ENCODE assay signal across 8 cellular contexts in the genomic region with DNA sequence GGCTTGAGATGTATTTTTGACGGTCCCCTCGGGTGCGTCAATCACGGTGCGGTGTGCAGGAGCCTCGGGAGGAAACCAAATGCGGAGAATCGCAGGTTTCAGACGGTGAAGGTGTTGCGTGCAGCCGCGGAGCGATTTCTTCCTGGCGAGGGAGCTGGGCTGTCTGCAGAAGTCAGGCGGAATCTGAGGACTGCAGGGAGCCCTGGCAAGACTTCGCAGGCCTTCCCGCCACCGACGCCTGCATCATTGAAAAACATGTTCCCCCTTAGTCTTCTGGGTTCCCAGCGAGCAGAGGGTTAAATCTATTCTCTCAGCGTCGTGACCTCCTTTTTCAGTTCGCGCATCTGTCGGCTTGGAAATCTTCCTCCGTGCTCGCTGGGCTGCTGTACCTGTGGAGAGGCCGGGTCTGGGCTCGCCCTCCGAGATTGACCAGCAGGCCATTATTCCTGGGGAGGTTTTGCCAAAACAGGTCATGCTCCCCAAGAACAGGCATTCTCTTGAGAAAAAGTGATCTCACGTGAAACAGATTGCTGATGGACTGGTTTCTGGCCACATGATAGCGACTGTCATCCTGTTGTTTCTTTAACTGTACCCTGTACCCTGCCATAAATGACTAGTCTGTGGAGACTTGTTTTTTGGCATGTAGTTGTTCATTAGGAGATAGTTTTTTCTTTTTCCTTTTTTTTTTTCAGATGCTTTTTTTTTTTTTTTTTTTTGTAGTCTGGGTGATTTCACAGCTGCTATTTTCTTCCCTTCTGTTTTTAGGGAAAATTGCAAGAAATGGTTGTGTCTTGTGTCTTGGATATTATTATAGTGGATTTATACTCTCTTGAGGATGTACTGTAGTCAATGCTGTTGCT. TPM values are rescaled to one million over a fixed set of nuclear protein-coding genes. Genes with fewer than 3 reads are reported as not detected.
DNase-seq lines count a peak whose midpoint lies in the region; ATAC-seq, FAIRE-seq and TF ChIP-seq lines count a peak whose summit lies in the region.

No MANE protein-coding gene starts in this region.

- H3K27ac Mint-ChIP-seq in T-helper 17 cell, result peak overlapping the region; percentile 95

- H3K4me1 Mint-ChIP-seq in T-helper 17 cell, result peaks cover 46% of the 10 kb centered on the region

- peak overlapping the region; percentile 12 to 45 for H3K4me3 ChIP-seq in body of pancreas
- peak overlapping the region; percentile 69 to 73 for H3K4me3 ChIP-seq in kidney (ENCODE audit: low read length in 2 of 2)

- no peaks in the 10 kb centered on the region for H3K36me3 ChIP-seq in body of pancreas (replicated peaks in 1 of 2; ENCODE audit: insufficient read depth in 1 of 2, low read depth in 2 of 2)
- no peaks in the 10 kb centered on the region for H3K36me3 ChIP-seq in kidney (ENCODE audit: control insufficient read depth in 1 of 2, insufficient read depth in 2 of 2, low read length in 2 of 2)

- ATAC-seq in T-helper 17 cell (peak; percentile 48), body of pancreas (peak; percentile 30), GM19452 (IDR thresholded peaks at IDR 0.05; ENCODE audit: unreplicated experiment) (no peak)

- no peaks in the 10 kb centered on the region for H3K36me3 Mint-ChIP-seq in T-helper 17 cell (ENCODE audit: low read depth)

- peak overlapping the region in 2 of 4 donors; percentile 32 to 65 for H3K27ac ChIP-seq in body of pancreas
- H3K27ac ChIP-seq in kidney (ENCODE audit: low read depth in 2 of 2, low read length in 2 of 2), result no peak overlapping the region

- intact Hi-C loops in body of pancreas (cut with DNase I), result no loop called here
- intact Hi-C loops in kidney (cut with DNase I), result no loop called here

- no peak for TF ChIP-seq POLR2A in body of pancreas (IDR thresholded peaks at IDR 0.05)

- H3K27me3 Mint-ChIP-seq in T-helper 17 cell, result no peaks in the 10 kb centered on the region

- peak overlapping the region in 1 of 2 donors; percentile 22 for H3K9ac ChIP-seq in kidney (ENCODE audit: low read length in 2 of 2)

- peak; percentile 23 for DNase-seq in NCI-H510A (lab: John Stamatoyannopoulos, UW)
- no peak for DNase-seq in NCI-H510A treated with DMSO at 0.1 percent for 48 hours (lab: John Stamatoyannopoulos, UW)
- peak; percentile 30 for DNase-seq in HuH-7.5 (ENCODE audit: low spot score)
- peak; percentile 14 to 30 (median 18) for DNase-seq in T-helper 17 cell
- peak; percentile 20 to 47 (median 33) for DNase-seq in body of pancreas
- peak; percentile 63 for DNase-seq in kidney
- peak; percentile 19 to 40 for DNase-seq in stimulated activated CD4-positive, alpha-beta T cell treated with anti-CD3 and anti-CD28 coated beads, Interleukin-4, amount 100 ng/mL, for 4 hours

- H3K9me3 ChIP-seq in T-helper 17 cell (ENCODE audit: control insufficient read depth, low read length, poor library complexity, severe bottlenecking) (no peaks in the 10 kb centered on the region), body of pancreas (no peaks in the 10 kb centered on the region), kidney (ENCODE audit: control insufficient read depth in 1 of 2, low read length in 2 of 2) (no peaks in the 10 kb centered on the region)

- H3K4me3 Mint-ChIP-seq in T-helper 17 cell, result peak overlapping the region; percentile 97

- TF ChIP-seq CTCF in body of pancreas (IDR thresholded peaks at IDR 0.05) (no peak), kidney (IDR thresholded peaks at IDR 0.05; ENCODE audit: borderline replicate concordance, extremely low read depth, insufficient read depth) (no peak)

- 4 to 9% methylated on average over 18 to 32 of the region's 32 CpGs for WGBS in body of pancreas, 2 donors

- no peaks in the 10 kb centered on the region for H3K27me3 ChIP-seq in body of pancreas

- H3K4me1 ChIP-seq in body of pancreas, result peaks cover 13% of the 10 kb centered on the region
- peaks cover 6 to 8% of the 10 kb centered on the region in 2 donors for H3K4me1 ChIP-seq in kidney (ENCODE audit: control insufficient read depth in 1 of 2, insufficient read depth in 1 of 2, low read depth in 1 of 2, low read length in 2 of 2)

- FAIRE-seq in kidney (lab: Jason Lieb, UNC), result no peak

RNA-seq across cellular contexts. Expression of gene EPB41, which starts 0.9 kb away (rescaled TPM):
- 100 to 1,000 TPM; 193 to 221 TPM for total RNA-seq in T-helper 17 cell
- 10 to 100 TPM; 45.8 to 54.7 TPM for total RNA-seq in body of pancreas
- 38.8 TPM for total RNA-seq in kidney
- 9.9 TPM for polyA plus RNA-seq in kidney (ENCODE audit: insufficient read depth, low read depth, low replicate concordance)
